In the genomic region with DNA sequence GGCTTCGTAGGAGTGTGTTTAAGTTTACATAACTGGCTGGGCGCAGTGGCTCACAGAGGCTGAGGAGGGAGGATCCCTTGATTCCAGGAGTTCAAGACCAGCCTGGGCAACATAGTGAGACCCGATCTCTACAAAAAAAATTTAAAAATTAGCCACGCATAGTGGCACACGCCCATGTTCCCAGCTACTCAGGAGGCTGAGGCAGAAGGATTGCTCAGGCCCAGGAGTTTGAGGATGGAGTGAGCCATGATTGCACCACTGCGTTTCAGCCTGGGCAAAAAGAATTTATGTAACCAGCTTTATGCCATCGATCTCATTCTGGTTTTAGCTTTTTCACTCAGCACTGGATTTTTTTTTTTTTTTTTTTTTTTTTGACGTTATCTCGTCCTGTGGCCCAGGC, we compare ENCODE assay signal across 32 cellular contexts. TPM values are rescaled to one million over a fixed set of nuclear protein-coding genes. Genes with fewer than 3 reads are reported as not detected.
DNase-seq lines count a peak whose midpoint lies in the region; ATAC-seq and TF ChIP-seq lines count a peak whose summit lies in the region.
"Had no signal": no experiment of that assay in that cellular context is flagged by ENCODE, and none has a peak within 500 bp of the region (broad histone marks: within the 10 kb centered on the region; RNA-seq: fewer than 3 reads in every experiment).

No MANE protein-coding gene starts in this region.

- H3K27ac ChIP-seq in GM23248 (peak overlapping the region; percentile 34; the same call in 1 of the 2 replicates), Panc1 (ENCODE audit: low read length) (no peak overlapping the region), hepatocyte (peak overlapping the region; percentile 58), thymus (ENCODE audit: low read depth) (peak overlapping the region; percentile 47), prostate gland (no peak overlapping the region)
- H3K27ac ChIP-seq: esophagus muscularis mucosa, gastroesophageal sphincter, left ventricle myocardium inferior, stomach, transverse colon had no signal

- in situ Hi-C loops in GM23248 (cut with MboI): no loop called here
- in situ Hi-C loops in Panc1 (cut with HindIII; ENCODE audit: low pct_unique_long_range_greater_than_20kb, low sequenced_read_pairs): no loop called here

- BruUV-seq in Panc1 (replicated peaks; lab: Mats Ljungman, UMichigan): no TSS peak

- intact Hi-C loops in Panc1 (cut with micrococcal nuclease; ENCODE audit: unreplicated experiment): no loop called here
- intact Hi-C loops in prostate gland (cut with DNase I): no loop called here

- peak overlapping the region; percentile 40; the same call in 1 of the 2 replicates for H3K9ac ChIP-seq in GM23248

- peaks cover 14% of the 10 kb centered on the region; the same call in 1 of the 2 replicates for H3F3A ChIP-seq in GM23248 (ENCODE audit: insufficient read depth)

- H3K36me3 ChIP-seq in GM23248 (ENCODE audit: low read depth) (no peaks in the 10 kb centered on the region), Panc1 (ENCODE audit: control insufficient read depth, insufficient read depth, low read length) (no peaks in the 10 kb centered on the region), hepatocyte (replicated peaks; ENCODE audit: insufficient read depth, low read depth) (no peaks in the 10 kb centered on the region), thymus (ENCODE audit: control insufficient read depth, insufficient read depth) (no peaks in the 10 kb centered on the region), prostate gland (no peaks in the 10 kb centered on the region)
- H3K36me3 ChIP-seq: esophagus muscularis mucosa, gastroesophageal sphincter, left ventricle myocardium inferior, stomach, transverse colon had no signal

- H3K4me2 ChIP-seq in GM23248 (ENCODE audit: unreplicated experiment) (peak overlapping the region; percentile 43), hepatocyte (peak overlapping the region; percentile 36)

- H3K27me3 ChIP-seq in GM23248 (replicated peaks; ENCODE audit: insufficient read depth): no peaks in the 10 kb centered on the region; the same call in 1 of the 2 replicates
- H3K27me3 ChIP-seq in Panc1 (ENCODE audit: control insufficient read depth, insufficient read depth, low read length): peaks cover 11% of the 10 kb centered on the region
- peaks cover 4% of the 10 kb centered on the region for H3K27me3 ChIP-seq in hepatocyte
- H3K27me3 ChIP-seq in thymus (ENCODE audit: control insufficient read depth, insufficient read depth): no peaks in the 10 kb centered on the region
- H3K27me3 ChIP-seq in prostate gland (replicated peaks; ENCODE audit: insufficient read depth): no peaks in the 10 kb centered on the region

- H3K4me3 ChIP-seq in GM23248 (peak overlapping the region; percentile 51), Panc1 (ENCODE audit: low read depth in 2 of 2, low read length in 2 of 2) (no peak overlapping the region), hepatocyte (no peak overlapping the region), thymus (ENCODE audit: low read length) (no peak overlapping the region), prostate gland (no peak overlapping the region)
- H3K4me3 ChIP-seq: esophagus muscularis mucosa, gastroesophageal sphincter, left ventricle myocardium inferior, stomach, transverse colon had no signal

- H3K4me1 ChIP-seq in GM23248 (ENCODE audit: insufficient read depth): no peaks in the 10 kb centered on the region
- no peaks in the 10 kb centered on the region for H3K4me1 ChIP-seq in Panc1 (ENCODE audit: control insufficient read depth, insufficient read depth, low read length)
- H3K4me1 ChIP-seq in hepatocyte (ENCODE audit: insufficient read depth): peaks cover 5% of the 10 kb centered on the region
- H3K4me1 ChIP-seq in thymus (ENCODE audit: control insufficient read depth, insufficient read depth, low read length): no peaks in the 10 kb centered on the region
- no peaks in the 10 kb centered on the region for H3K4me1 ChIP-seq in prostate gland (replicated peaks)
- H3K4me1 ChIP-seq: esophagus muscularis mucosa, gastroesophageal sphincter, left ventricle myocardium inferior had no signal

- H3K79me2 ChIP-seq in GM23248 (ENCODE audit: insufficient read depth): no peaks in the 10 kb centered on the region
- no peaks in the 10 kb centered on the region for H3K79me2 ChIP-seq in hepatocyte

- H2AFZ ChIP-seq in GM23248: peak overlapping the region; percentile 52; the same call in 1 of the 2 replicates
- no peak overlapping the region for H2AFZ ChIP-seq in hepatocyte

- DNase-seq in GM23248 (peak; percentile 70), Panc1 (ENCODE audit: low read depth, low spot score) (no peak), hepatocyte (ENCODE audit: low spot score) (no peak), prostate gland (ENCODE audit: low spot score) (no peak)
- DNase-seq: activated CD4-positive, alpha-beta T cell treated with anti-CD3 and anti-CD28 coated beads for 36 hours; activated CD8-positive, alpha-beta T cell treated with anti-CD3 and anti-CD28 coated beads, Interleukin-2, amount 10 ng/mL, durations not matched to agents 7 days and 5 days; activated effector memory CD4-positive, alpha-beta T cell treated with anti-CD3 and anti-CD28 coated beads, Interleukin-2, amount 50 U/mL, for 16 hours; activated naive CD8-positive, alpha-beta T cell treated with anti-CD3 and anti-CD28 coated beads for 36 hours; activated T-cell treated with anti-CD3 and anti-CD28 coated beads for 4 hours; CD4-positive, alpha-beta T cell; dermis blood vessel endothelial cell; left ventricle myocardium inferior; natural killer cell; NCI-H1105; NCI-H526; stimulated activated CD8-positive, alpha-beta memory T cell treated with anti-CD3 and anti-CD28 coated beads, Interleukin-4, amount 100 ng/mL, for 48 hours; stomach; transverse colon had no signal

- peak; percentile 13; the same call in 1 of the 2 replicates for ATAC-seq in Panc1
- no peak for ATAC-seq in HG02840 (IDR thresholded peaks at IDR 0.05; ENCODE audit: low FRiP score, unreplicated experiment)
- no peak for ATAC-seq in SK-N-SH treated with all-trans-retinoic acid at 6 μM for 48 hours
- ATAC-seq: activated CD4-positive, alpha-beta T cell treated with anti-CD3 and anti-CD28 coated beads for 36 hours; activated CD8-positive, alpha-beta T cell treated with anti-CD3 and anti-CD28 coated beads, Interleukin-2, amount 10 ng/mL, durations not matched to agents 7 days and 5 days; gastroesophageal sphincter had no signal

- H3K9me3 ChIP-seq in GM23248 (ENCODE audit: low read depth) (no peaks in the 10 kb centered on the region), Panc1 (ENCODE audit: control insufficient read depth, insufficient read depth, low read depth, low read length) (no peaks in the 10 kb centered on the region), hepatocyte (ENCODE audit: low read depth) (no peaks in the 10 kb centered on the region), thymus (ENCODE audit: control insufficient read depth) (no peaks in the 10 kb centered on the region), prostate gland (no peaks in the 10 kb centered on the region)
- H3K9me3 ChIP-seq: transverse colon had no signal

- no peak for TF ChIP-seq POLR2A in prostate gland (IDR thresholded peaks at IDR 0.05)

- H4K20me1 ChIP-seq in GM23248 (ENCODE audit: insufficient read depth): no peaks in the 10 kb centered on the region
- H4K20me1 ChIP-seq in hepatocyte (ENCODE audit: insufficient read depth, poor library complexity, severe bottlenecking): no peaks in the 10 kb centered on the region

- CTCF ChIA-PET in Panc1 (lab: Charles Lee): interaction anchor here (0.9 kb wide), 1 partner anchor 66 kb away, joined by 3 read pairs; no protein-coding TSS in a partner anchor

- TF ChIP-seq CTCF in Panc1 (IDR thresholded peaks at IDR 0.05) (no peak), hepatocyte (IDR thresholded peaks at IDR 0.05; ENCODE audit: poor library complexity) (no peak), prostate gland (IDR thresholded peaks at IDR 0.05) (no peak)

- POLR2A ChIA-PET in Panc1 (lab: Charles Lee): interaction anchor here (0.7 kb wide), 1 partner anchor 133 kb away, joined by 10 read pairs; no protein-coding TSS in a partner anchor

- WGBS in GM23248 (ENCODE audit: low coverage in 1 of 2, low lambda C conversion rate in 2 of 2, missing lambda C conversion rate in 2 of 2), 2 experiments: 30 to 34% methylated on average over 9 of the region's 9 CpGs
- WGBS in hepatocyte (ENCODE audit: low lambda C conversion rate, missing lambda C conversion rate): 68% methylated on average over 7 of the region's 9 CpGs
- WGBS in thymus: 91% methylated on average over 9 of the region's 9 CpGs
- 77% methylated on average over 9 of the region's 9 CpGs for whole genome bisulfite sequencing in prostate gland

- H3K9me2 ChIP-seq in GM23248 (ENCODE audit: insufficient read depth) (no peaks in the 10 kb centered on the region), hepatocyte (replicated peaks; ENCODE audit: insufficient read depth) (no peaks in the 10 kb centered on the region)

TF ChIP-seq in SK-N-SH treated with all-trans-retinoic acid at 6 μM for 48 hours, 23 proteins besides CTCF, POLR2A, EP300 and RAD21:
- no peak for TF ChIP-seq ZNF8 (CRISPR knock-in tag; IDR thresholded peaks at IDR 0.05)
- no peak for TF ChIP-seq ARNTL (CRISPR knock-in tag; IDR thresholded peaks at IDR 0.05; ENCODE audit: borderline replicate concordance, low read depth)
- no peak for TF ChIP-seq TCF4 (CRISPR knock-in tag; IDR thresholded peaks at IDR 0.05; ENCODE audit: borderline replicate concordance)

RNA-seq across cellular contexts. Expression of a gene that starts 9.1 kb away (rescaled TPM):
- not detected in 2 replicates for total RNA-seq in GM23248 (2014; rRNA removed; shearing (Covaris generic))
- not detected in 2 replicates for polyA plus RNA-seq in GM23248 (2016; fragmentation: Nextera tagmentation; extraction: Ambion mirVana)
- total RNA-seq in Panc1 (2021; ENCODE audit: unreplicated experiment): not detected
- polyA plus RNA-seq in Panc1 (2012; ENCODE audit: insufficient read length): not detected
- total RNA-seq in hepatocyte: 0.03 TPM in 1 of 2 replicates, not detected in the other
- polyA plus RNA-seq in hepatocyte: 0.37 TPM in 1 of 2 replicates, not detected in the other
- 4.0 TPM for polyA plus RNA-seq in thymus
- total RNA-seq in prostate gland: under 1 TPM in 1 of 2 donors, not detected in 1; 0.45 TPM
- total RNA-seq: activated CD4-positive, alpha-beta T cell treated with anti-CD3 and anti-CD28 coated beads for 36 hours; activated CD8-positive, alpha-beta T cell treated with anti-CD3 and anti-CD28 coated beads, Interleukin-2, amount 10 ng/mL, durations not matched to agents 7 days and 5 days; activated naive CD8-positive, alpha-beta T cell treated with anti-CD3 and anti-CD28 coated beads for 36 hours; astrocyte; Daoy; dermis blood vessel endothelial cell; LHCN-M2; renal cortical epithelial cell; SK-MEL-5; T-helper 1 cell treated with Interleukin-12 subunit alpha and Interleukin-12 subunit beta and Interleukin-4 antibody, amounts not matched to agents 30 ng/mL and 1 ng/mL, for 36 hours had no signal

RNA-seq across cellular contexts. Expression of a gene that starts 40.5 kb away (rescaled TPM):
- total RNA-seq in GM23248 (2014; rRNA removed; shearing (Covaris generic)): not detected in 2 replicates
- polyA plus RNA-seq in GM23248 (2016; fragmentation: Nextera tagmentation; extraction: Ambion mirVana) (not detected in 2 replicates), hepatocyte (not detected in 2 replicates), thymus (0.16 TPM)
- total RNA-seq in Panc1 (2021; ENCODE audit: unreplicated experiment) (not detected), hepatocyte (not detected in 2 replicates), prostate gland (not detected)
- not detected for polyA plus RNA-seq in Panc1 (2012; ENCODE audit: insufficient read length)
- total RNA-seq: activated CD8-positive, alpha-beta T cell treated with anti-CD3 and anti-CD28 coated beads, Interleukin-2, amount 10 ng/mL, durations not matched to agents 7 days and 5 days; activated naive CD8-positive, alpha-beta T cell treated with anti-CD3 and anti-CD28 coated beads for 36 hours; astrocyte; CD4-positive, alpha-beta T cell; Daoy; dermis blood vessel endothelial cell; esophagus muscularis mucosa; gastroesophageal sphincter; H7; left ventricle myocardium inferior; LHCN-M2; natural killer cell; osteoblast; renal cortical epithelial cell; SK-MEL-5; skeletal muscle tissue; stomach; T-helper 1 cell treated with Interleukin-12 subunit alpha and Interleukin-12 subunit beta and Interleukin-4 antibody, amounts not matched to agents 30 ng/mL and 1 ng/mL, for 36 hours; transverse colon had no signal
- polyA plus RNA-seq: stomach had no signal

Comparison
In these comparisons a context has a peak if more than half of its experiments do, and no peak if none do; other contexts are left out.
1. H3K27ac ChIP-seq: peak in GM23248 (single experiment), hepatocyte (single experiment) and thymus (single experiment); none in Panc1 (single experiment) and prostate gland (0 of 2).